ENCODE assay signal across 17 cellular contexts in genomic region chr13:97239306-97239705, GRCh38. TPM values are rescaled to one million over a fixed set of nuclear protein-coding genes. Genes with fewer than 3 reads are reported as not detected.
DNase-seq lines count a peak whose midpoint lies in the region; ATAC-seq, FAIRE-seq and TF ChIP-seq lines count a peak whose summit lies in the region.
"Had no signal": no experiment of that assay in that cellular context is flagged by ENCODE, and none has a peak within 500 bp of the region (broad histone marks: within the 10 kb centered on the region; RNA-seq: fewer than 3 reads in every experiment).

No MANE protein-coding gene starts in this region.

- POLR2A ChIA-PET in HepG2 (lab: Yijun Ruan, JAX): interaction anchor here (1.3 to 2.6 kb wide), 5 partner anchors 14 to 21 kb away, joined by 3 to 7 read pairs (median 6); partner anchors contain the start of gene MBNL2
- POLR2A ChIA-PET in CD8-positive, alpha-beta T cell (lab: Charles Lee): interaction anchor here (2.0 kb wide), 1 partner anchor 9 kb away, joined by 4 read pairs; no protein-coding TSS in a partner anchor

- peak overlapping the region; percentile 37 for H3K27ac ChIP-seq in HepG2 (ENCODE audit: extremely low read length, insufficient read depth, low read length)
- H3K27ac ChIP-seq in right lobe of liver: no peak overlapping the region
- peak overlapping the region in 3 of 4 donors; percentile 40 to 75 (median 66) for H3K27ac ChIP-seq in esophagus squamous epithelium
- H3K27ac ChIP-seq in gastrocnemius medialis: peak overlapping the region; percentile 62 to 76 (median 68)
- no peak overlapping the region for H3K27ac ChIP-seq in CD8-positive, alpha-beta T cell (ENCODE audit: low read depth, low read length)

- CTCF ChIA-PET in HepG2 (lab: Yijun Ruan, JAX; ENCODE audit: low intra/inter-chr PET ratio, low total read pairs): no interaction called here
- CTCF ChIA-PET in CD8-positive, alpha-beta T cell (lab: Charles Lee): no interaction called here

- H3K4me1 Mint-ChIP-seq in CD8-positive, alpha-beta T cell (ENCODE audit: low read depth): peaks cover 94% of the 10 kb centered on the region

- WGBS in HepG2 (ENCODE audit: low lambda C conversion rate): 79% methylated on average over 1 of the region's 1 CpG
- WGBS in right lobe of liver (ENCODE audit: insufficient coverage, low coverage, low lambda C conversion rate, missing lambda C conversion rate): 89% methylated on average over 1 of the region's 1 CpG
- WGBS in esophagus squamous epithelium, 2 donors: 80 to 100% methylated on average over 1 of the region's 1 CpG

- ATAC-seq in HepG2 (peak; percentile 14; the same call in 2 of the 3 replicates), right lobe of liver (no peak), gastrocnemius medialis (no peak), GM18511 (IDR thresholded peaks at IDR 0.05; ENCODE audit: unreplicated experiment) (no peak), HG03439 (IDR thresholded peaks at IDR 0.05; ENCODE audit: unreplicated experiment) (no peak)
- ATAC-seq in CD8-positive, alpha-beta T cell: no peak

- H3K27me3 Mint-ChIP-seq in CD8-positive, alpha-beta T cell (ENCODE audit: low read depth): no peaks in the 10 kb centered on the region
- H3K27me3 Mint-ChIP-seq: activated B cell treated with CpG ODN at 0.5 μM for 24 hours; activated naive CD8-positive, alpha-beta T cell treated with anti-CD3 and anti-CD28 coated beads, Interleukin-2, amount 50 U/mL, for 24 hours; CD4-positive, alpha-beta memory T cell had no signal

- H3K4me3 Mint-ChIP-seq in CD8-positive, alpha-beta T cell: no peak overlapping the region
- H3K4me3 Mint-ChIP-seq: activated B cell treated with CpG ODN at 0.5 μM for 24 hours had no signal

- in situ Hi-C loops in HepG2 (cut with HindIII; ENCODE audit: extremely low pct_ligation_motif_present, low pct_unique_long_range_greater_than_20kb): no loop called here
- in situ Hi-C loops in gastrocnemius medialis (cut with MboI; ENCODE audit: low sequenced_read_pairs in 4 of 4): no loop called here

- no peak for TF ChIP-seq POLR2A in HepG2 (IDR thresholded peaks at IDR 0.05; ENCODE audit: insufficient read depth in 1 of 2, low read depth in 2 of 2, low read length in 2 of 2)
- TF ChIP-seq POLR2A in right lobe of liver (IDR thresholded peaks at IDR 0.05): no peak
- no peak for TF ChIP-seq POLR2A in esophagus squamous epithelium (IDR thresholded peaks at IDR 0.05)
- TF ChIP-seq POLR2A in gastrocnemius medialis (IDR thresholded peaks at IDR 0.05): no peak

- H3K36me3 Mint-ChIP-seq in CD8-positive, alpha-beta T cell: peaks cover 36% of the 10 kb centered on the region

- TF ChIP-seq CTCF in HepG2 (CRISPR knock-in tag; IDR thresholded peaks at IDR 0.05) (no peak), right lobe of liver (IDR thresholded peaks at IDR 0.05) (no peak), esophagus squamous epithelium (IDR thresholded peaks at IDR 0.05) (no peak), gastrocnemius medialis (IDR thresholded peaks at IDR 0.05 in 4 of 5, conservative IDR thresholded peaks at IDR 0.05 in 1 of 5) (no peak)
- TF ChIP-seq CTCF in CD8-positive, alpha-beta T cell (IDR thresholded peaks at IDR 0.05): no peak

- H3K9me3 ChIP-seq in HepG2 (ENCODE audit: low read length): no peaks in the 10 kb centered on the region
- no peaks in the 10 kb centered on the region for H3K9me3 ChIP-seq in right lobe of liver
- H3K9me3 ChIP-seq in esophagus squamous epithelium: no peaks in the 10 kb centered on the region
- H3K9me3 ChIP-seq in gastrocnemius medialis: no peaks in the 10 kb centered on the region
- H3K9me3 ChIP-seq in CD8-positive, alpha-beta T cell (ENCODE audit: low read length): no peaks in the 10 kb centered on the region
- H3K9me3 ChIP-seq: mucosa of descending colon had no signal

- H3K79me2 ChIP-seq in HepG2 (ENCODE audit: insufficient read depth, low read length): peaks cover 100% of the 10 kb centered on the region

- H3K27me3 ChIP-seq in HepG2 (ENCODE audit: control insufficient read depth in 1 of 2, insufficient read depth in 2 of 2, low read length in 2 of 2): no peaks in the 10 kb centered on the region
- H3K27me3 ChIP-seq in right lobe of liver: no peaks in the 10 kb centered on the region
- no peaks in the 10 kb centered on the region for H3K27me3 ChIP-seq in esophagus squamous epithelium
- no peaks in the 10 kb centered on the region for H3K27me3 ChIP-seq in gastrocnemius medialis
- no peaks in the 10 kb centered on the region for H3K27me3 ChIP-seq in CD8-positive, alpha-beta T cell (ENCODE audit: insufficient read depth, low read length)

- BruUV-seq in HepG2 (replicated peaks; lab: Mats Ljungman, UMichigan): no TSS peak

- no peak for DNase-seq in HepG2 (ENCODE audit: low spot score)
- DNase-seq in right lobe of liver: no peak
- no peak for DNase-seq in esophagus squamous epithelium (lab: John Stamatoyannopoulos, UW)
- DNase-seq in gastrocnemius medialis: no peak
- no peak for DNase-seq in NOMO-1 treated with DMSO at 0.1 percent for 48 hours (lab: John Stamatoyannopoulos, UW; ENCODE audit: unreplicated experiment)
- no peak for DNase-seq in CD8-positive, alpha-beta T cell
- DNase-seq: activated B cell treated with CpG ODN at 0.5 μM for 24 hours; activated naive CD8-positive, alpha-beta T cell treated with anti-CD3 and anti-CD28 coated beads, Interleukin-2, amount 50 U/mL, for 24 hours; CD4-positive, alpha-beta memory T cell; DMS53; effector CD8-positive, alpha-beta T cell; NCI-H1417; NCI-H526 had no signal

- H3K9me3 Mint-ChIP-seq in CD8-positive, alpha-beta T cell: no peaks in the 10 kb centered on the region
- H3K9me3 Mint-ChIP-seq: activated B cell treated with CpG ODN at 0.5 μM for 24 hours; activated naive CD8-positive, alpha-beta T cell treated with anti-CD3 and anti-CD28 coated beads, Interleukin-2, amount 50 U/mL, for 24 hours; CD4-positive, alpha-beta memory T cell had no signal

- peak overlapping the region; percentile 30; the same call in 1 of the 2 replicates for H3K4me2 ChIP-seq in HepG2 (ENCODE audit: low read depth, low read length)

- H4K20me1 ChIP-seq in HepG2 (ENCODE audit: insufficient read depth, low read length): peaks cover 97% of the 10 kb centered on the region

- no peak for TF ChIP-seq RAD21 in HepG2 (CRISPR knock-in tag; IDR thresholded peaks at IDR 0.05)

- H3K4me1 ChIP-seq in HepG2 (ENCODE audit: insufficient read depth, low read length): peaks cover 100% of the 10 kb centered on the region
- H3K4me1 ChIP-seq in right lobe of liver: peaks cover 0 to 81% (median 28%) of the 10 kb centered on the region in 4 donors
- peaks cover 12 to 100% (median 46%) of the 10 kb centered on the region in 3 donors for H3K4me1 ChIP-seq in esophagus squamous epithelium
- peaks cover 99 to 100% of the 10 kb centered on the region in 2 donors for H3K4me1 ChIP-seq in gastrocnemius medialis
- peaks cover 3% of the 10 kb centered on the region for H3K4me1 ChIP-seq in CD8-positive, alpha-beta T cell (ENCODE audit: insufficient read depth, low read length)

- H3K36me3 ChIP-seq in HepG2 (replicated peaks in 1 of 2; ENCODE audit: control insufficient read depth in 1 of 2, insufficient read depth in 2 of 2, low read length in 2 of 2): peaks cover 3 to 46% of the 10 kb centered on the region in 2 experiments
- no peaks in the 10 kb centered on the region for H3K36me3 ChIP-seq in right lobe of liver
- peaks cover 0 to 9% (median 0%) of the 10 kb centered on the region in 3 donors for H3K36me3 ChIP-seq in esophagus squamous epithelium
- no peaks in the 10 kb centered on the region for H3K36me3 ChIP-seq in gastrocnemius medialis
- H3K36me3 ChIP-seq in CD8-positive, alpha-beta T cell (ENCODE audit: insufficient read depth, low read length): no peaks in the 10 kb centered on the region

- intact Hi-C loops in HepG2 (cut with micrococcal nuclease; ENCODE audit: unreplicated experiment) (no loop called here), right lobe of liver (cut with DNase I) (no loop called here), esophagus squamous epithelium (cut with DNase I) (no loop called here), gastrocnemius medialis (cut with DNase I; ENCODE audit: low total_unique reads) (no loop called here)
- intact Hi-C loops in CD8-positive, alpha-beta T cell (cut with DNase I, micrococcal nuclease): loop anchor here (2.0 to 10.0 kb wide), 2 partner anchors 17 to 125 kb away; partner anchors contain the start of gene MBNL2 (in 1 of the 2)

- H3K4me3 ChIP-seq in HepG2 (replicated peaks in 1 of 3; ENCODE audit: insufficient read depth in 1 of 3, low read depth in 2 of 3, low read length in 3 of 3) (no peak overlapping the region), right lobe of liver (no peak overlapping the region), esophagus squamous epithelium (no peak overlapping the region), gastrocnemius medialis (no peak overlapping the region)
- no peak overlapping the region for H3K4me3 ChIP-seq in CD8-positive, alpha-beta T cell (ENCODE audit: low read depth, low read length)
- H3K4me3 ChIP-seq: mucosa of descending colon had no signal

- no peak for FAIRE-seq in HepG2 (lab: Jason Lieb, UNC)
- FAIRE-seq: bronchial epithelial cell had no signal

- H3K9ac ChIP-seq in HepG2 (ENCODE audit: insufficient read depth, low read depth, low read length): no peak overlapping the region; the same call in 1 of the 2 replicates

- no peak overlapping the region for H2AFZ ChIP-seq in HepG2 (ENCODE audit: low read length)

- TF ChIP-seq EP300 in HepG2 (IDR thresholded peaks at IDR 0.05; ENCODE audit: low read depth in 2 of 2, low read length in 2 of 2) (no peak), HepG2 (CRISPR knock-in tag; IDR thresholded peaks at IDR 0.05; ENCODE audit: borderline replicate concordance) (no peak)

- no peak overlapping the region for H3K27ac Mint-ChIP-seq in CD8-positive, alpha-beta T cell
- H3K27ac Mint-ChIP-seq: activated B cell treated with CpG ODN at 0.5 μM for 24 hours had no signal

RNA-seq across cellular contexts. Expression of gene MBNL2, which starts 17.2 kb away (rescaled TPM):
- total RNA-seq in HepG2 (2016; rRNA removed; fragmentation: Illumina TruSeq; extraction: Trizol) (30.8 and 48.1 TPM in 2 replicates), right lobe of liver (100 to 1,000 TPM in 3 of 6 experiments, 10 to 100 TPM in 3; 30.3 to 135 (median 81.5) TPM), esophagus squamous epithelium (10 to 100 TPM; 18.3 to 58.7 (median 29.7) TPM), gastrocnemius medialis (10 to 100 TPM; 47.9 to 92.0 (median 71.3) TPM)
- 4.0 and 5.0 TPM in 2 replicates for total RNA-seq in HepG2 (2016; cell fraction: cytosol; rRNA removed; fragmentation: Illumina TruSeq; extraction: Trizol; ENCODE audit: low read depth)
- 27.9 and 48.3 TPM in 2 replicates for total RNA-seq in HepG2 (2016; cell fraction: insoluble cytoplasmic fraction; rRNA removed; fragmentation: Illumina TruSeq; extraction: Trizol)
- 15.6 and 16.3 TPM in 2 replicates for total RNA-seq in HepG2 (2016; cell fraction: membrane; rRNA removed; fragmentation: Illumina TruSeq; extraction: Trizol)
- 50.3 and 53.0 TPM in 2 replicates for total RNA-seq in HepG2 (2016; cell fraction: nucleus; rRNA removed; fragmentation: Illumina TruSeq; extraction: Trizol)
- polyA plus RNA-seq in HepG2 (2011; rRNA removed): 59.0 and 62.9 TPM in 2 replicates
- 44.6 and 63.1 TPM in 2 replicates for polyA plus RNA-seq in HepG2 (2011; cell fraction: cytosol; rRNA removed)
- polyA plus RNA-seq in HepG2 (2011; cell fraction: nucleus; rRNA removed): 78.5 and 95.6 TPM in 2 replicates
- 49.8 and 59.5 TPM in 2 replicates for polyA plus RNA-seq in HepG2 (2012)
- 0.49 and 0.73 TPM in 2 replicates for polyA plus RNA-seq in HepG2 (2016; cell fraction: cytosol; fragmentation: Illumina TruSeq; extraction: Trizol; ENCODE audit: low read depth)
- polyA plus RNA-seq in HepG2 (2016; cell fraction: insoluble cytoplasmic fraction; fragmentation: Illumina TruSeq; extraction: Trizol; ENCODE audit: low read depth): 27.4 and 31.9 TPM in 2 replicates
- polyA plus RNA-seq in HepG2 (2016; cell fraction: membrane; fragmentation: Illumina TruSeq; extraction: Trizol; ENCODE audit: low read depth): 4.4 and 4.9 TPM in 2 replicates
- polyA plus RNA-seq in HepG2 (2016; cell fraction: nucleus; fragmentation: Illumina TruSeq; extraction: Trizol; ENCODE audit: insufficient read depth, low read depth): 32.1 and 37.5 TPM in 2 replicates
- polyA minus RNA-seq in HepG2 (2011; rRNA and poly(A)+ RNA removed; ENCODE audit: low replicate concordance): 48.4 and 211 TPM in 2 replicates
- polyA minus RNA-seq in HepG2 (2011; cell fraction: cytosol; rRNA and poly(A)+ RNA removed): 125 and 134 TPM in 2 replicates
- polyA minus RNA-seq in HepG2 (2011; cell fraction: nucleus; rRNA and poly(A)+ RNA removed): 274 and 278 TPM in 2 replicates
- 10 to 100 TPM; 31.2 to 33.2 TPM for total RNA-seq in CD8-positive, alpha-beta T cell

Comparison
In these comparisons a context has a peak if more than half of its experiments do, and no peak if none do; other contexts are left out.
1. H3K27ac ChIP-seq: peak in HepG2 (single experiment), esophagus squamous epithelium (3 of 4) and gastrocnemius medialis (4 of 4); none in right lobe of liver (0 of 3) and CD8-positive, alpha-beta T cell (single experiment).
2. intact Hi-C loops: an anchor here in CD8-positive, alpha-beta T cell (2.0 to 10.0 kb wide); none called in HepG2, right lobe of liver, esophagus squamous epithelium and gastrocnemius medialis.